Comparison of ENCODE assay signal across 18 cellular contexts in the genomic region with DNA sequence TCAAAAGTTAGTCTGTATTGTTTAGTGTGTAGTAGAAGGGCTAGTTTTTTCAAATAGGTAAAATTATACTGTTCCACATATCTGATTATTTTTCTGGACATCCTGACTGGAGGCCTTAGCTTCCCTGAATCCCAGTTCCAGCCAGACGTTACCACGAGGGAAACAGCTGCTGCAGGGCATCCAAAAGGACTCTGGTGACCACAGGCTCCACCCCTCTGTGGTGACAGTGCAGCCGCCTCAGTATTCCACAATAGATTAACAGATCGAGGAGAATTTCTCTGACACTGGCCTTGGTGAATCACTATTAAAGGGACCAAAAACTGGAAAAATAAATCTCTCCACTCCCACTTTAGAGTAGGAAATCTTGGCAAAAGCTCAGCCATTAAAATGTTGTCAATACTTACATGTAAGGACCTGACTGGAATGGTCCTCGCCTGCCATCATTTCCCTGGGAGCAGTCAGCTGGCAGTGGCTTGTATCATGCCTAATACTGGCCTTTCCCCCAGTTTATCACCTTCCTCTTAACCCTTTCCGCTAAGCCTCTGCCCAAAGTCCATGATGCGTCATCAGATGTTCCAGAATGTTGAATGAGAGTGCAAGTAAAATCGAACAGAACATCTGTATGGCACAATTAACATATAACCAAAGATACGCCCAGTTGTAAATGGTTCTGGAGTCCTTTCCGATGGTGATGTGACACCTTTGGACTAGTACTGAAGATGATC. TPM values are rescaled to one million over a fixed set of nuclear protein-coding genes. Genes with fewer than 3 reads are reported as not detected.
DNase-seq lines count a peak whose midpoint lies in the region; ATAC-seq and TF ChIP-seq lines count a peak whose summit lies in the region.
"Had no signal": no experiment of that assay in that cellular context is flagged by ENCODE, and none has a peak within 500 bp of the region (broad histone marks: within the 10 kb centered on the region; RNA-seq: fewer than 3 reads in every experiment).

No MANE protein-coding gene starts in this region.

- H2BK15ac ChIP-seq in mesenchymal stem cell (ENCODE audit: low read depth, poor library complexity, severe bottlenecking), result no peak overlapping the region

- H3K4me1 ChIP-seq in mesenchymal stem cell (ENCODE audit: control insufficient read depth, insufficient read depth, low read depth, low read length), result no peaks in the 10 kb centered on the region
- no peaks in the 10 kb centered on the region for H3K4me1 ChIP-seq in lower lobe of right lung
- H3K4me1 ChIP-seq: BLaER1 treated with 17β-estradiol and CSF1 and Interleukin-3, amounts not matched to agents 10 nM and 100 nM; sigmoid colon had no signal

- 80% methylated on average over 8 of the region's 10 CpGs for WGBS in mesenchymal stem cell

- in situ Hi-C loops in Caki2 (cut with HindIII; ENCODE audit: low pct_unique_long_range_greater_than_20kb, low sequenced_read_pairs), result no loop called here
- in situ Hi-C loops in brain microvascular endothelial cell (cut with HindIII; ENCODE audit: low pct_ligation_motif_present, low sequenced_read_pairs), result no loop called here
- in situ Hi-C loops in G401 (cut with HindIII; ENCODE audit: low sequenced_read_pairs), result no loop called here

- H4K91ac ChIP-seq in mesenchymal stem cell (ENCODE audit: low read length), result no peak overlapping the region

- no peak overlapping the region for H2BK5ac ChIP-seq in mesenchymal stem cell (ENCODE audit: low read depth, low read length, poor library complexity, severe bottlenecking)

- H3K36me3 ChIP-seq in brain microvascular endothelial cell (replicated peaks) (no peaks in the 10 kb centered on the region), mesenchymal stem cell (ENCODE audit: control insufficient read depth in 1 of 2, insufficient read depth in 2 of 2, low read depth in 1 of 2, low read length in 2 of 2) (no peaks in the 10 kb centered on the region), lower lobe of right lung (peaks cover 7% of the 10 kb centered on the region)
- H3K36me3 ChIP-seq: BLaER1 treated with 17β-estradiol and CSF1 and Interleukin-3, amounts not matched to agents 10 nM and 100 nM; cardiac muscle cell; sigmoid colon had no signal

- no peak overlapping the region for H4K8ac ChIP-seq in mesenchymal stem cell (ENCODE audit: low read length)

- H2AK5ac ChIP-seq in mesenchymal stem cell (ENCODE audit: low read length, severe bottlenecking), result no peak overlapping the region

- intact Hi-C loops in lower lobe of right lung (cut with DNase I), result no loop called here

- H3K14ac ChIP-seq in mesenchymal stem cell (ENCODE audit: low read length in 2 of 2), result peak overlapping the region in 1 of 2 experiments; percentile 26

- H2BK120ac ChIP-seq in mesenchymal stem cell (ENCODE audit: low read depth, low read length), result no peak overlapping the region

- no peak overlapping the region for H2AFZ ChIP-seq in mesenchymal stem cell (ENCODE audit: low read depth, low read length)
- H2AFZ ChIP-seq: PC-9 had no signal

- H3K23ac ChIP-seq in mesenchymal stem cell (ENCODE audit: low read length in 2 of 2), result no peak overlapping the region

- H3K9me3 ChIP-seq in mesenchymal stem cell (ENCODE audit: control insufficient read depth, low read length) (no peaks in the 10 kb centered on the region), lower lobe of right lung (no peaks in the 10 kb centered on the region)
- H3K9me3 ChIP-seq: BLaER1 treated with 17β-estradiol and CSF1 and Interleukin-3, amounts not matched to agents 10 nM and 100 nM; sigmoid colon had no signal

- DNase-seq in Caki2 (ENCODE audit: low read depth), result peak; percentile 42
- peak; percentile 65 for DNase-seq in HK-2 (ENCODE audit: unreplicated experiment)
- peak; percentile 16 for DNase-seq in brain microvascular endothelial cell
- DNase-seq in mesenchymal stem cell, result peak; percentile 18
- DNase-seq in G401 (ENCODE audit: low spot score), result no peak
- no peak for DNase-seq in GOT3 (lab: John Stamatoyannopoulos, UW)
- no peak for DNase-seq in lower lobe of right lung
- DNase-seq in epidermal melanocyte (ENCODE audit: insufficient read length, low spot score), result no peak
- DNase-seq: activated CD4-positive, alpha-beta T cell treated with anti-CD3 and anti-CD28 coated beads, Interleukin-2, amount 50 U/mL, for 4 hours; activated naive CD8-positive, alpha-beta T cell treated with anti-CD3 and anti-CD28 coated beads, Interleukin-2, amount 10 ng/mL, durations not matched to agents 7 days and 5 days; activated T-cell treated with anti-CD3 and anti-CD28 coated beads, Interleukin-2, amount 50 U/mL, for 48 hours; DMS53; NCI-H446 treated with DMSO at 0.1 percent for 48 hours; PC-9; sigmoid colon; stimulated activated CD4-positive, alpha-beta T cell treated with anti-CD3 and anti-CD28 coated beads, Interleukin-4, amount 100 ng/mL, for 4 hours had no signal

- H3K18ac ChIP-seq in mesenchymal stem cell (ENCODE audit: low read depth in 1 of 2, low read length in 2 of 2), result no peak overlapping the region

- H3K27ac ChIP-seq in brain microvascular endothelial cell (no peak overlapping the region), mesenchymal stem cell (ENCODE audit: low read length, poor library complexity, severe bottlenecking) (no peak overlapping the region), lower lobe of right lung (no peak overlapping the region)
- H3K27ac ChIP-seq: BLaER1 treated with 17β-estradiol and CSF1 and Interleukin-3, amounts not matched to agents 10 nM and 100 nM; cardiac muscle cell; PC-9; sigmoid colon had no signal

- TF ChIP-seq CTCF in brain microvascular endothelial cell (IDR thresholded peaks at IDR 0.05; ENCODE audit: low read depth, low read length, missing control alignments), result no peak
- no peak for TF ChIP-seq CTCF in lower lobe of right lung (IDR thresholded peaks at IDR 0.05)

- no peak overlapping the region for H3K4me2 ChIP-seq in mesenchymal stem cell (ENCODE audit: low read length, poor library complexity, severe bottlenecking)
- H3K4me2 ChIP-seq: BLaER1 treated with 17β-estradiol and CSF1 and Interleukin-3, amounts not matched to agents 10 nM and 100 nM; PC-9 had no signal

- no peak overlapping the region for H3K4me3 ChIP-seq in brain microvascular endothelial cell (ENCODE audit: low read depth, low read length)
- no peak overlapping the region for H3K4me3 ChIP-seq in mesenchymal stem cell (ENCODE audit: insufficient read depth in 1 of 2, low read depth in 1 of 2, low read length in 2 of 2)
- H3K4me3 ChIP-seq in lower lobe of right lung, result no peak overlapping the region
- H3K4me3 ChIP-seq: BLaER1 treated with 17β-estradiol and CSF1 and Interleukin-3, amounts not matched to agents 10 nM and 100 nM; cardiac muscle cell; PC-9; sigmoid colon had no signal

- no peak overlapping the region for H2BK12ac ChIP-seq in mesenchymal stem cell (ENCODE audit: low read length in 2 of 2)

- no peak overlapping the region for H3K4ac ChIP-seq in mesenchymal stem cell (ENCODE audit: low read depth in 1 of 2, low read length in 2 of 2)

- no peaks in the 10 kb centered on the region for H3K79me1 ChIP-seq in mesenchymal stem cell (replicated peaks; ENCODE audit: low read length, poor library complexity, severe bottlenecking)

- H3K9ac ChIP-seq in mesenchymal stem cell (ENCODE audit: low read length), result no peak overlapping the region
- H3K9ac ChIP-seq: BLaER1 treated with 17β-estradiol and CSF1 and Interleukin-3, amounts not matched to agents 10 nM and 100 nM had no signal

- ATAC-seq in lower lobe of right lung, result no peak

- H3K27me3 ChIP-seq in brain microvascular endothelial cell (replicated peaks) (no peaks in the 10 kb centered on the region), mesenchymal stem cell (ENCODE audit: control insufficient read depth in 1 of 2, insufficient read depth in 1 of 2, low read length in 2 of 2) (peaks cover 0 to 15% of the 10 kb centered on the region in 2 experiments), lower lobe of right lung (ENCODE audit: low read depth) (no peaks in the 10 kb centered on the region)
- H3K27me3 ChIP-seq: BLaER1 treated with 17β-estradiol and CSF1 and Interleukin-3, amounts not matched to agents 10 nM and 100 nM; cardiac muscle cell; sigmoid colon had no signal

RNA-seq across cellular contexts. Expression of gene ENO4, which starts 31.6 kb away (rescaled TPM):
- 0.07 TPM in 1 of 2 replicates, not detected in the other for total RNA-seq in Caki2 (2014; rRNA removed; shearing (Covaris generic); ENCODE audit: low replicate concordance)
- 0.18 TPM for polyA plus RNA-seq in mesenchymal stem cell (2013, experiment 1 of 2)
- polyA plus RNA-seq in mesenchymal stem cell (2013, experiment 2 of 2), result 0.05 TPM
- total RNA-seq in G401 (2014; rRNA removed; shearing (Covaris generic)), result 0.49 TPM in 1 of 2 replicates, not detected in the other
- 1.9 TPM for total RNA-seq in lower lobe of right lung
- total RNA-seq: activated naive CD8-positive, alpha-beta T cell treated with anti-CD3 and anti-CD28 coated beads, Interleukin-2, amount 10 ng/mL, durations not matched to agents 7 days and 5 days had no signal

Comparison
In these comparisons a context has a peak if more than half of its experiments do, and no peak if none do; other contexts are left out.
1. DNase-seq: peak in Caki2 (single experiment), HK-2 (single experiment), brain microvascular endothelial cell (single experiment) and mesenchymal stem cell (single experiment); none in G401 (single experiment), GOT3 (single experiment), lower lobe of right lung (single experiment) and epidermal melanocyte (single experiment).